12 cellular contexts compared by ENCODE assay signal in genomic region chr11:96199563-96200025, GRCh38.
DNase-seq lines count a peak whose midpoint lies in the region; ATAC-seq and TF ChIP-seq lines count a peak whose summit lies in the region.
"Had no signal": no experiment of that assay in that cellular context is flagged by ENCODE, and none has a peak within 500 bp of the region (broad histone marks: within the 10 kb centered on the region; RNA-seq: fewer than 3 reads in every experiment).

No MANE protein-coding gene starts in this region.

- no peak overlapping the region for H2BK5ac ChIP-seq in mesenchymal stem cell (ENCODE audit: low read depth, low read length, poor library complexity, severe bottlenecking)

- H2BK12ac ChIP-seq in mesenchymal stem cell (ENCODE audit: low read length in 2 of 2): no peak overlapping the region

- H2BK120ac ChIP-seq in mesenchymal stem cell (ENCODE audit: low read depth, low read length): no peak overlapping the region

- H3K9ac ChIP-seq in mesenchymal stem cell (ENCODE audit: low read length): peak overlapping the region; percentile 23

- TF ChIP-seq CTCF in astrocyte of the spinal cord (IDR thresholded peaks at IDR 0.05; ENCODE audit: low read depth, low read length) (no peak), uterus (IDR thresholded peaks at IDR 0.05) (no peak)

- H3K36me3 ChIP-seq in mesenchymal stem cell (ENCODE audit: control insufficient read depth in 1 of 2, insufficient read depth in 2 of 2, low read depth in 1 of 2, low read length in 2 of 2) (peaks cover 0 to 5% of the 10 kb centered on the region in 2 experiments), uterus (no peaks in the 10 kb centered on the region)
- H3K36me3 ChIP-seq: neutrophil, tibial nerve had no signal

- H3K27me3 ChIP-seq in mesenchymal stem cell (ENCODE audit: control insufficient read depth in 1 of 2, insufficient read depth in 1 of 2, low read length in 2 of 2) (no peaks in the 10 kb centered on the region), uterus (no peaks in the 10 kb centered on the region)
- H3K27me3 ChIP-seq: neutrophil, tibial nerve had no signal

- DNase-seq in stimulated activated CD4-positive, alpha-beta T cell treated with anti-CD3 and anti-CD28 coated beads, Interleukin-1b, Interleukin-23, amount 100 ng/mL, for 48 hours: peak; percentile 63
- no peak for DNase-seq in stimulated activated CD4-positive, alpha-beta T cell treated with anti-CD3 and anti-CD28 coated beads, Interleukin-12 subunit alpha, Interleukin-12 subunit beta, amount 100 ng/mL, for 4 hours
- DNase-seq in astrocyte of the spinal cord (ENCODE audit: low read depth, low spot score) (peak; percentile 84), mesenchymal stem cell (peak; percentile 87), uterus (no peak), activated gamma-delta T cell treated with Interleukin-2 at 50 U/mL for 16 hours (no peak)
- DNase-seq in activated CD4-positive, CD25-positive, alpha-beta regulatory T cell treated with anti-CD3 and anti-CD28 coated beads, Interleukin-2, amount 50 U/mL, for 72 hours: no peak
- DNase-seq: DMS79 treated with DMSO at 0.1 percent for 48 hours, KG1 had no signal

- no peak overlapping the region for H3K14ac ChIP-seq in mesenchymal stem cell (ENCODE audit: low read length in 2 of 2)

- H3K9me3 ChIP-seq in mesenchymal stem cell (ENCODE audit: control insufficient read depth, low read length) (no peaks in the 10 kb centered on the region), uterus (no peaks in the 10 kb centered on the region)
- H3K9me3 ChIP-seq: neutrophil, tibial nerve had no signal

- TF ChIP-seq POLR2A in uterus (IDR thresholded peaks at IDR 0.05) (no peak), GM18505 (IDR thresholded peaks at IDR 0.05; ENCODE audit: borderline replicate concordance, extremely low read depth, insufficient read depth, insufficient read length) (no peak)

- intact Hi-C loops in uterus (cut with DNase I; ENCODE audit: low total_unique reads): no loop called here

- no peak for ATAC-seq in GM18505 (IDR thresholded peaks at IDR 0.05; ENCODE audit: unreplicated experiment)

- in situ Hi-C loops in astrocyte of the spinal cord (cut with HindIII; ENCODE audit: low sequenced_read_pairs): no loop called here

- peaks cover 23% of the 10 kb centered on the region for H3K79me1 ChIP-seq in mesenchymal stem cell (replicated peaks; ENCODE audit: low read length, poor library complexity, severe bottlenecking)

- H2BK15ac ChIP-seq in mesenchymal stem cell (ENCODE audit: low read depth, poor library complexity, severe bottlenecking): no peak overlapping the region

- H3K27ac ChIP-seq in mesenchymal stem cell (ENCODE audit: low read length, poor library complexity, severe bottlenecking): peak overlapping the region; percentile 76
- peak overlapping the region; percentile 46 to 82 for H3K27ac ChIP-seq in uterus
- H3K27ac ChIP-seq: neutrophil had no signal

- 50% methylated on average over 5 of the region's 10 CpGs for WGBS in mesenchymal stem cell

- H3K4me3 ChIP-seq in astrocyte of the spinal cord (ENCODE audit: low read depth, low read length) (no peak overlapping the region), mesenchymal stem cell (ENCODE audit: insufficient read depth in 1 of 2, low read depth in 1 of 2, low read length in 2 of 2) (no peak overlapping the region), uterus (no peak overlapping the region)
- H3K4me3 ChIP-seq: tibial nerve had no signal

- no peak overlapping the region for H3K18ac ChIP-seq in mesenchymal stem cell (ENCODE audit: low read depth in 1 of 2, low read length in 2 of 2)

- H4K91ac ChIP-seq in mesenchymal stem cell (ENCODE audit: low read length): no peak overlapping the region

- H3K4ac ChIP-seq in mesenchymal stem cell (ENCODE audit: low read depth in 1 of 2, low read length in 2 of 2): no peak overlapping the region

- no peak overlapping the region for H3K23ac ChIP-seq in mesenchymal stem cell (ENCODE audit: low read length in 2 of 2)

- H3K4me1 ChIP-seq in mesenchymal stem cell (ENCODE audit: control insufficient read depth, insufficient read depth, low read depth, low read length) (peaks cover 5% of the 10 kb centered on the region), uterus (no peaks in the 10 kb centered on the region)

- H2AK5ac ChIP-seq in mesenchymal stem cell (ENCODE audit: low read length, severe bottlenecking): no peak overlapping the region

- no peak overlapping the region for H3K4me2 ChIP-seq in mesenchymal stem cell (ENCODE audit: low read length, poor library complexity, severe bottlenecking)

- no peak overlapping the region for H4K8ac ChIP-seq in mesenchymal stem cell (ENCODE audit: low read length)

- H2AFZ ChIP-seq in mesenchymal stem cell (ENCODE audit: low read depth, low read length): no peak overlapping the region

Comparison
In these comparisons a context has a peak if more than half of its experiments do, and no peak if none do; other contexts are left out.
1. DNase-seq: peak in stimulated activated CD4-positive, alpha-beta T cell treated with anti-CD3 and anti-CD28 coated beads, Interleukin-1b, Interleukin-23, amount 100 ng/mL, for 48 hours (single experiment), astrocyte of the spinal cord (single experiment) and mesenchymal stem cell (single experiment); none in stimulated activated CD4-positive, alpha-beta T cell treated with anti-CD3 and anti-CD28 coated beads, Interleukin-12 subunit alpha, Interleukin-12 subunit beta, amount 100 ng/mL, for 4 hours (single experiment), uterus (0 of 2), activated gamma-delta T cell treated with Interleukin-2 at 50 U/mL for 16 hours (single experiment) and activated CD4-positive, CD25-positive, alpha-beta regulatory T cell treated with anti-CD3 and anti-CD28 coated beads, Interleukin-2, amount 50 U/mL, for 72 hours (single experiment).